In the genomic region with DNA sequence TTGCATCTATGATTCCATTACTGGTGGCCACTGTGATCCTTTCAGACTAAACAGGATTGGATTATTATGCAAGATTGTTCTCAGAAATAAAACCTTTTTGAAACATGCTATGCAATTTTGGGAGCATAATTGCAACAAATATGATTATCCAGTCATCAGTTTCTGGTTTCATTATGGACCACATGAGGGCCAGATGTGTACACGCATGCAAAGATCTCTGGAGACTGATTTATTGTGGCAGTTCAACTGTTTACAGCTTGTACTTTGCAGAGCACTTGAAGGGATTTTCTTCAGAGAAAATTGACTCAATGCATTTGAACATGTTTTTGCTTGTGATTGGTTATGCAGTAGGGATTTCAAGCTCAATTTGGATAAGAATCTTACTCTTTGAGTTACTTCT, we compare ENCODE assay signal across 20 cellular contexts. TPM values are rescaled to one million over a fixed set of nuclear protein-coding genes. Genes with fewer than 3 reads are reported as not detected.
"Had no signal": no experiment of that assay in that cellular context is flagged by ENCODE, and none has a peak within 500 bp of the region (broad histone marks: within the 10 kb centered on the region; RNA-seq: fewer than 3 reads in every experiment).

No MANE protein-coding gene starts in this region.

- H3K4me2 ChIP-seq: smooth muscle cell had no signal

- H3K27me3 ChIP-seq: esophagus muscularis mucosa, heart left ventricle, neutrophil, right atrium auricular region, suprapubic skin, thyroid gland had no signal

- H3K4me3 ChIP-seq: esophagus muscularis mucosa, heart left ventricle, mucosa of descending colon, right atrium auricular region, smooth muscle cell, suprapubic skin, thyroid gland had no signal

- H3K27ac ChIP-seq: epithelial cell of prostate, esophagus muscularis mucosa, heart left ventricle, neutrophil, right atrium auricular region, suprapubic skin, thyroid gland had no signal

- H3K36me3 ChIP-seq: esophagus muscularis mucosa, heart left ventricle, neutrophil, right atrium auricular region, suprapubic skin, thyroid gland had no signal

- DNase-seq: effector memory CD8-positive, alpha-beta T cell; heart left ventricle; hippocampal formation; kidney glomerular epithelial cell; mucosa of descending colon; naive thymus-derived CD8-positive, alpha-beta T cell; stimulated activated CD4-positive, alpha-beta T cell treated with anti-CD3 and anti-CD28 coated beads, Interleukin-2, amount 100 ng/mL, for 48 hours; stimulated activated naive CD4-positive, alpha-beta T cell treated with Interleukin-2 at 50 U/mL for 16 hours; thyroid gland had no signal

- H3K9me3 ChIP-seq: esophagus muscularis mucosa, heart left ventricle, mucosa of descending colon, neutrophil, right atrium auricular region, suprapubic skin, thyroid gland had no signal

- H3K4me1 ChIP-seq: esophagus muscularis mucosa, heart left ventricle, right atrium auricular region, suprapubic skin, thyroid gland had no signal

- ATAC-seq: effector memory CD8-positive, alpha-beta T cell; heart left ventricle; mucosa of descending colon; naive thymus-derived CD8-positive, alpha-beta T cell had no signal

- FAIRE-seq: colon, frontal cortex, urothelium cell line had no signal

RNA-seq across cellular contexts. Expression of a gene that starts 31.0 kb away (rescaled TPM):
- polyA plus RNA-seq: heart left ventricle; liver; naive thymus-derived CD8-positive, alpha-beta T cell; neural cell; smooth muscle cell had no signal
